Comparison of ENCODE assay signal across 9 cellular contexts in the genomic region with DNA sequence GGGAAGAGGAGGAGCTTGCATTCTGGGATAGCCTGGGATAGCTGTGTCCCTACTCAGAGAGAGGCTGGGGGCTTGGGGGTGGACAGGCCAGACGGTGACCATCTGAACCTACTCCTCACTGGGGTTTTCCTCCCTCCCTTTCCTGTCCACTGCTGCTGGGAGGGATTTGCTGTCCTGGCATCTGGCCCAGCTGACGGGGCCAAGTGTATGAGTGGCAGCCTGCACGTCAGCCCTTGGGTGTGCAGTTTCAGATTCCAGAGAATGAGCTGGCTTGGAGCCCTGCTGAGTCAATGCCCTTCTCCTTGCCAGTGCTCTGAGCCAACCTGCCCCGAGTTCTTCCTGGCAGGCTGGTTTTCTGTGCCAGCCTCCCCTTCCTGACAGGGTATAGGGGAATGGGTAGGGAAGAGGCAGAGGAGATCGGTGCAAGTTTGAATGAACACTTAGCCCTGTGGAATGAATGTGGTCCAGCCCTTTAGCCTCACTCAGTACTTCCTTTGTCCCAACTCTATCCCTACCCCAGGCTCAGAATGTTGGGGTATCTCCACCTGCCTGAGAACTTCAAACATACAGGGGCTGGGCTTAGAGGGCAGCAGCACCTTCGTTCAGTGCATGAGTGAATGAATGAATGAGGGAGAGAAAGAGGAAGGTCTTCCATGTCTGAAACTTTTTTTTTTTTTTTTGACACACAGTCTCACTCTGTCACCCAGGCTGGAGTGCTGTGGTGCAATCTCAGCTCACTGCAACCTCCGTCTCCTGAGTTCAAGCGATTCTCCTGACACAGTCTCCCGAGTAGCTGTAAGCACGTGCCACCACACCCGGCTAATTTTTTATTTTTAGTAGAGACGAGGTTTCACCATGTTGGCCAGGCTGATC. TPM values are rescaled to one million over a fixed set of nuclear protein-coding genes. Genes with fewer than 3 reads are reported as not detected.
A peak's percentile ranks its signal among the peaks of the same experiment; 100 is the strongest.
DNase-seq lines count a peak whose midpoint lies in the region; FAIRE-seq and TF ChIP-seq lines count a peak whose summit lies in the region.
"Had no signal": no experiment of that assay in that cellular context is flagged by ENCODE, and none has a peak within 500 bp of the region (broad histone marks: within the 10 kb centered on the region; RNA-seq: fewer than 3 reads in every experiment).

No MANE protein-coding gene starts in this region.

- H3K27ac Mint-ChIP-seq in mesothelial cell of epicardium = peak overlapping the region; percentile 62

- peaks cover 2% of the 10 kb centered on the region for H3K36me3 Mint-ChIP-seq in mesothelial cell of epicardium

- H3K4me3 Mint-ChIP-seq in mesothelial cell of epicardium = peak overlapping the region; percentile 38

- peak overlapping the region; percentile 57 for H3K27ac ChIP-seq in duodenal mucosa (ENCODE audit: low read depth, low read length)

- DNase-seq in 8988T (peak; percentile 83), H4 (ENCODE audit: low spot score) (peak; percentile 100), RPMI7951 (ENCODE audit: low read depth) (peak; percentile 99), mesothelial cell of epicardium (ENCODE audit: low spot score in 2 of 2, unreplicated experiment in 2 of 2) (peak; percentile 28 to 71), urothelium cell line (ENCODE audit: low spot score) (peak; percentile 87), T-helper 9 cell (no peak)
- no peak for DNase-seq in activated naive CD4-positive, alpha-beta T cell treated with anti-CD3 and anti-CD28 coated beads, Interleukin-2, amount 50 U/mL, for 16 hours

- peak overlapping the region; percentile 59 to 63 for H3K9ac ChIP-seq in duodenal mucosa (ENCODE audit: low read depth in 1 of 2, low read length in 2 of 2)

- FAIRE-seq in urothelium cell line (lab: Jason Lieb, UNC) = peak; percentile 50

- peaks cover 21 to 34% of the 10 kb centered on the region in 2 donors for H3K4me1 ChIP-seq in duodenal mucosa (ENCODE audit: control insufficient read depth in 1 of 2, insufficient read depth in 2 of 2, low read length in 2 of 2)

- H3K4me3 ChIP-seq in duodenal mucosa (ENCODE audit: low read depth in 1 of 2, low read length in 2 of 2) = peak overlapping the region; percentile 10 to 47

- peaks cover 50% of the 10 kb centered on the region for H3K27me3 Mint-ChIP-seq in mesothelial cell of epicardium (ENCODE audit: low read depth)

- no peaks in the 10 kb centered on the region for H3K9me3 Mint-ChIP-seq in mesothelial cell of epicardium
- H3K9me3 Mint-ChIP-seq: central memory CD8-positive, alpha-beta T cell had no signal

- H3K4me1 Mint-ChIP-seq in mesothelial cell of epicardium = peaks cover 27% of the 10 kb centered on the region

- no peaks in the 10 kb centered on the region for H3K9me3 ChIP-seq in duodenal mucosa (ENCODE audit: control insufficient read depth in 1 of 2, low read length in 2 of 2)

- no peak for TF ChIP-seq CTCF in mesothelial cell of epicardium (IDR thresholded peaks at IDR 0.05; ENCODE audit: unreplicated experiment)

- H3K27me3 ChIP-seq in duodenal mucosa (ENCODE audit: control insufficient read depth in 1 of 2, insufficient read depth in 2 of 2, low read length in 2 of 2) = peaks cover 0 to 5% of the 10 kb centered on the region in 2 donors

- H3K36me3 ChIP-seq in duodenal mucosa (ENCODE audit: control insufficient read depth in 1 of 2, insufficient read depth in 2 of 2, low read length in 2 of 2) = no peaks in the 10 kb centered on the region

RNA-seq across cellular contexts. Expression of gene ANGPTL4, which starts 1.8 kb away (rescaled TPM):
- 0.19 TPM in 1 of 2 replicates, not detected in the other for total RNA-seq in H4 (2014; rRNA removed; shearing (Covaris generic))
- 9.0 and 10.4 TPM in 2 replicates for total RNA-seq in RPMI7951 (2014; rRNA removed; shearing (Covaris generic))
- total RNA-seq in mesothelial cell of epicardium = 2.0 to 3.7 TPM (median 3.5 TPM) in 3 replicates

RNA-seq across cellular contexts. Expression of gene KANK3, which starts 19.1 kb away (rescaled TPM):
- total RNA-seq in H4 (2014; rRNA removed; shearing (Covaris generic)) = 0.04 and 0.12 TPM in 2 replicates
- total RNA-seq in RPMI7951 (2014; rRNA removed; shearing (Covaris generic)) = 0.24 TPM in 1 of 2 replicates, not detected in the other
- 1.8 to 2.3 TPM (median 2.1 TPM) in 3 replicates for total RNA-seq in mesothelial cell of epicardium

RNA-seq across cellular contexts. Expression of gene RAB11B, which starts 28.0 kb away (rescaled TPM):
- total RNA-seq in H4 (2014; rRNA removed; shearing (Covaris generic)) = 9.9 and 11.8 TPM in 2 replicates
- 10.3 and 16.1 TPM in 2 replicates for total RNA-seq in RPMI7951 (2014; rRNA removed; shearing (Covaris generic))
- total RNA-seq in mesothelial cell of epicardium = 150 to 151 TPM (median 150 TPM) in 3 replicates

RNA-seq across cellular contexts. Expression of gene RPS28, which starts 40.9 kb away (rescaled TPM):
- total RNA-seq in H4 (2014; rRNA removed; shearing (Covaris generic)) = 318 and 344 TPM in 2 replicates
- 246 and 255 TPM in 2 replicates for total RNA-seq in RPMI7951 (2014; rRNA removed; shearing (Covaris generic))
- 1,343 to 1,395 TPM (median 1,352 TPM) in 3 replicates for total RNA-seq in mesothelial cell of epicardium

RNA-seq across cellular contexts. Expression of gene NDUFA7, which starts 41.0 kb away (rescaled TPM):
- total RNA-seq in H4 (2014; rRNA removed; shearing (Covaris generic)) = 57.7 and 71.5 TPM in 2 replicates
- total RNA-seq in RPMI7951 (2014; rRNA removed; shearing (Covaris generic)) = 42.1 and 48.3 TPM in 2 replicates
- 35.4 to 43.1 TPM (median 40.3 TPM) in 3 replicates for total RNA-seq in mesothelial cell of epicardium

Comparison
In these comparisons a context has a peak if more than half of its experiments do, and no peak if none do; other contexts are left out.
1. DNase-seq: peak in 8988T (single experiment), H4 (single experiment), RPMI7951 (single experiment), mesothelial cell of epicardium (2 of 2) and urothelium cell line (single experiment); none in T-helper 9 cell (single experiment) and activated naive CD4-positive, alpha-beta T cell treated with anti-CD3 and anti-CD28 coated beads, Interleukin-2, amount 50 U/mL, for 16 hours (single experiment).